Comparison of ENCODE assay signal across 1 cellular context in the genomic region with DNA sequence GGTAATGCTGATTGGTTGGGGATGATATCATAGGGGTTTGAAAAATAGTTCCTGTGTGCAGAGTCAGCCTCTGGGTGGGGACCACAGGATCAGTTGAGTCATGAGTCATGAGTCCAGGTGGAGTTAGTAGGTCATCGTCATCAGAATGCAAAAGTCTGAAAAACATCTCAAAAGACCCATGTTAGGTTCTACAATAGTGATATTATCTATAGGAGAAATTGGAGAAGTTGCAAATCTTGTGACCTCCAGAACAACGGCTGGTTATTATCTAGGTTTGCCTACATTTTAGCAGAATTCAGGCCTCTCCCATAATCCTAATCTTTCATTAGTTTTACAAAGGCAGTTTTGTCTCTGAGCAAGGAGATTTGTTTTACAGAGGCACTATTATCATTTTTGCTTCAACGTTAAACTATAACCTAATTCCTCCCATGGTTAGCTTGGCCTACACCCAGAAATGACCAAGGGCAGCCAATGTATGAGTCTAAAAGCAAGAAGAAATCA.
A peak's percentile ranks its signal among the peaks of the same experiment; 100 is the strongest.
TF ChIP-seq lines count a peak whose summit lies in the region.

No MANE protein-coding gene starts in this region.

TF ChIP-seq in K562, 482 proteins besides CTCF, POLR2A, EP300 and RAD21 (continues in another document):
- TF ChIP-seq CREM (IDR thresholded peaks at IDR 0.05; ENCODE audit: low read depth) (peak; percentile 61; the same call in 1 of the 2 replicates), HDAC1 (IDR thresholded peaks at IDR 0.05) (no peak), HEY1 (CRISPR knock-in tag; IDR thresholded peaks at IDR 0.05; ENCODE audit: borderline replicate concordance) (no peak), MAFG (tag; conservative IDR thresholded peaks at IDR 0.05) (peak; percentile 13; the same call in 1 of the 2 replicates), PTBP1 (IDR thresholded peaks at IDR 0.05; ENCODE audit: low read depth, low read length) (no peak), MTF1 (CRISPR knock-in tag; IDR thresholded peaks at IDR 0.05; ENCODE audit: borderline replicate concordance) (no peak), KAT7 (CRISPR knock-in tag; IDR thresholded peaks at IDR 0.05; ENCODE audit: borderline replicate concordance) (no peak), EZH2 (IDR thresholded peaks at IDR 0.05; ENCODE audit: borderline replicate concordance, low read depth, low read length) (no peak), ZNF584 (CRISPR knock-in tag; IDR thresholded peaks at IDR 0.05; ENCODE audit: low read depth) (0 out of 2 replicates have a peak, but pooled peaks have one; percentile 15), NR2C2 (CRISPR knock-in tag; IDR thresholded peaks at IDR 0.05) (no peak), NR2C2 (tag; IDR thresholded peaks at IDR 0.05) (0 out of 2 replicates have a peak, but pooled peaks have one; percentile 20), ZNF232 (CRISPR knock-in tag; IDR thresholded peaks at IDR 0.05) (no peak), GTF2F1 (IDR thresholded peaks at IDR 0.05; ENCODE audit: low read depth, low read length) (no peak), MTA3 (IDR thresholded peaks at IDR 0.05; ENCODE audit: borderline replicate concordance) (no peak), NCOA6 (IDR thresholded peaks at IDR 0.05) (no peak), RBM17 (IDR thresholded peaks at IDR 0.05; ENCODE audit: borderline replicate concordance, low read depth, low read length) (no peak), FOSL1 (tag; conservative IDR thresholded peaks at IDR 0.05) (peak; percentile 94), TCF7L2 (IDR thresholded peaks at IDR 0.05; ENCODE audit: low read depth, low read length) (no peak), MCM3 (IDR thresholded peaks at IDR 0.05) (no peak), MYBL2 (IDR thresholded peaks at IDR 0.05; ENCODE audit: low read depth) (peak; percentile 91), MYBL2 (CRISPR knock-in tag; IDR thresholded peaks at IDR 0.05; ENCODE audit: borderline replicate concordance) (no peak), FOXK1 (CRISPR knock-in tag; IDR thresholded peaks at IDR 0.05; ENCODE audit: borderline replicate concordance) (no peak), FOXJ2 (tag; IDR thresholded peaks at IDR 0.05) (no peak), ATF7 (IDR thresholded peaks at IDR 0.05) (peak; percentile 90), TAF9B (IDR thresholded peaks at IDR 0.05; ENCODE audit: partially characterized antibody) (no peak), RBM14 (IDR thresholded peaks at IDR 0.05; ENCODE audit: borderline replicate concordance, insufficient read depth, low read depth, low read length) (no peak), BRD4 (IDR thresholded peaks at IDR 0.05) (no peak), ATF1 (CRISPR knock-in tag; IDR thresholded peaks at IDR 0.05) (no peak), ATF1 (tag; IDR thresholded peaks at IDR 0.05) (peak; percentile 52; the same call in 1 of the 2 replicates), SMARCC2 (IDR thresholded peaks at IDR 0.05; ENCODE audit: low read depth) (0 out of 2 replicates have a peak, but pooled peaks have one; percentile 31), ARID1B (IDR thresholded peaks at IDR 0.05) (peak; percentile 59), ZC3H4 (CRISPR knock-in tag; IDR thresholded peaks at IDR 0.05; ENCODE audit: borderline replicate concordance) (no peak), JUND (IDR thresholded peaks at IDR 0.05; ENCODE audit: borderline replicate concordance, low read depth, low read length) (peak; percentile 82), JUND (tag; IDR thresholded peaks at IDR 0.05; ENCODE audit: borderline replicate concordance, low read depth, low read length) (peak; percentile 91; the same call in 2 of the 3 replicates), KDM4B (IDR thresholded peaks at IDR 0.05; ENCODE audit: borderline replicate concordance in 2 of 2, low read depth in 1 of 2) (no peak), CBX3 (IDR thresholded peaks at IDR 0.05; ENCODE audit: borderline replicate concordance in 1 of 2, low read length in 2 of 2) (peak in 1 of 2 experiments; percentile 83; a peak in 2 of 3 replicates), EP400 (IDR thresholded peaks at IDR 0.05) (peak; percentile 54; the same call in 1 of the 2 replicates), FOXA1 (IDR thresholded peaks at IDR 0.05; ENCODE audit: borderline replicate concordance) (no peak), NFATC3 (IDR thresholded peaks at IDR 0.05) (no peak)
- TF ChIP-seq, protein P1, sequence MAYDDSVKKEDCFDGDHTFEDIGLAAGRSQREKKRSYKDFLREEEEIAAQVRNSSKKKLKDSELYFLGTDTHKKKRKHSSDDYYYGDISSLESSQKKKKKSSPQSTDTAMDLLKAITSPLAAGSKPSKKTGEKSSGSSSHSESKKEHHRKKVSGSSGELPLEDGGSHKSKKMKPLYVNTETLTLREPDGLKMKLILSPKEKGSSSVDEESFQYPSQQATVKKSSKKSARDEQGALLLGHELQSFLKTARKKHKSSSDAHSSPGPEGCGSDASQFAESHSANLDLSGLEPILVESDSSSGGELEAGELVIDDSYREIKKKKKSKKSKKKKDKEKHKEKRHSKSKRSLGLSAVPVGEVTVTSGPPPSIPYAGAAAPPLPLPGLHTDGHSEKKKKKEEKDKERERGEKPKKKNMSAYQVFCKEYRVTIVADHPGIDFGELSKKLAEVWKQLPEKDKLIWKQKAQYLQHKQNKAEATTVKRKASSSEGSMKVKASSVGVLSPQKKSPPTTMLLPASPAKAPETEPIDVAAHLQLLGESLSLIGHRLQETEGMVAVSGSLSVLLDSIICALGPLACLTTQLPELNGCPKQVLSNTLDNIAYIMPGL (CRISPR knock-in tag; IDR thresholded peaks at IDR 0.05), result no peak
- TF ChIP-seq, protein P2, sequence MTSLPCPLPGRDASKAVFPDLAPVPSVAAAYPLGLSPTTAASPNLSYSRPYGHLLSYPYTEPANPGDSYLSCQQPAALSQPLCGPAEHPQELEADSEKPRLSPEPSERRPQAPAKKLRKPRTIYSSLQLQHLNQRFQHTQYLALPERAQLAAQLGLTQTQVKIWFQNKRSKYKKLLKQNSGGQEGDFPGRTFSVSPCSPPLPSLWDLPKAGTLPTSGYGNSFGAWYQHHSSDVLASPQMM (CRISPR knock-in tag; IDR thresholded peaks at IDR 0.05), result no peak
- TF ChIP-seq, protein P3, sequence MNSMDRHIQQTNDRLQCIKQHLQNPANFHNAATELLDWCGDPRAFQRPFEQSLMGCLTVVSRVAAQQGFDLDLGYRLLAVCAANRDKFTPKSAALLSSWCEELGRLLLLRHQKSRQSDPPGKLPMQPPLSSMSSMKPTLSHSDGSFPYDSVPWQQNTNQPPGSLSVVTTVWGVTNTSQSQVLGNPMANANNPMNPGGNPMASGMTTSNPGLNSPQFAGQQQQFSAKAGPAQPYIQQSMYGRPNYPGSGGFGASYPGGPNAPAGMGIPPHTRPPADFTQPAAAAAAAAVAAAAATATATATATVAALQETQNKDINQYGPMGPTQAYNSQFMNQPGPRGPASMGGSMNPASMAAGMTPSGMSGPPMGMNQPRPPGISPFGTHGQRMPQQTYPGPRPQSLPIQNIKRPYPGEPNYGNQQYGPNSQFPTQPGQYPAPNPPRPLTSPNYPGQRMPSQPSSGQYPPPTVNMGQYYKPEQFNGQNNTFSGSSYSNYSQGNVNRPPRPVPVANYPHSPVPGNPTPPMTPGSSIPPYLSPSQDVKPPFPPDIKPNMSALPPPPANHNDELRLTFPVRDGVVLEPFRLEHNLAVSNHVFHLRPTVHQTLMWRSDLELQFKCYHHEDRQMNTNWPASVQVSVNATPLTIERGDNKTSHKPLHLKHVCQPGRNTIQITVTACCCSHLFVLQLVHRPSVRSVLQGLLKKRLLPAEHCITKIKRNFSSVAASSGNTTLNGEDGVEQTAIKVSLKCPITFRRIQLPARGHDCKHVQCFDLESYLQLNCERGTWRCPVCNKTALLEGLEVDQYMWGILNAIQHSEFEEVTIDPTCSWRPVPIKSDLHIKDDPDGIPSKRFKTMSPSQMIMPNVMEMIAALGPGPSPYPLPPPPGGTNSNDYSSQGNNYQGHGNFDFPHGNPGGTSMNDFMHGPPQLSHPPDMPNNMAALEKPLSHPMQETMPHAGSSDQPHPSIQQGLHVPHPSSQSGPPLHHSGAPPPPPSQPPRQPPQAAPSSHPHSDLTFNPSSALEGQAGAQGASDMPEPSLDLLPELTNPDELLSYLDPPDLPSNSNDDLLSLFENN (IDR thresholded peaks at IDR 0.05; ENCODE audit: low read depth in 2 of 2, low read length in 2 of 2), result no peak
- TF ChIP-seq, protein P4, sequence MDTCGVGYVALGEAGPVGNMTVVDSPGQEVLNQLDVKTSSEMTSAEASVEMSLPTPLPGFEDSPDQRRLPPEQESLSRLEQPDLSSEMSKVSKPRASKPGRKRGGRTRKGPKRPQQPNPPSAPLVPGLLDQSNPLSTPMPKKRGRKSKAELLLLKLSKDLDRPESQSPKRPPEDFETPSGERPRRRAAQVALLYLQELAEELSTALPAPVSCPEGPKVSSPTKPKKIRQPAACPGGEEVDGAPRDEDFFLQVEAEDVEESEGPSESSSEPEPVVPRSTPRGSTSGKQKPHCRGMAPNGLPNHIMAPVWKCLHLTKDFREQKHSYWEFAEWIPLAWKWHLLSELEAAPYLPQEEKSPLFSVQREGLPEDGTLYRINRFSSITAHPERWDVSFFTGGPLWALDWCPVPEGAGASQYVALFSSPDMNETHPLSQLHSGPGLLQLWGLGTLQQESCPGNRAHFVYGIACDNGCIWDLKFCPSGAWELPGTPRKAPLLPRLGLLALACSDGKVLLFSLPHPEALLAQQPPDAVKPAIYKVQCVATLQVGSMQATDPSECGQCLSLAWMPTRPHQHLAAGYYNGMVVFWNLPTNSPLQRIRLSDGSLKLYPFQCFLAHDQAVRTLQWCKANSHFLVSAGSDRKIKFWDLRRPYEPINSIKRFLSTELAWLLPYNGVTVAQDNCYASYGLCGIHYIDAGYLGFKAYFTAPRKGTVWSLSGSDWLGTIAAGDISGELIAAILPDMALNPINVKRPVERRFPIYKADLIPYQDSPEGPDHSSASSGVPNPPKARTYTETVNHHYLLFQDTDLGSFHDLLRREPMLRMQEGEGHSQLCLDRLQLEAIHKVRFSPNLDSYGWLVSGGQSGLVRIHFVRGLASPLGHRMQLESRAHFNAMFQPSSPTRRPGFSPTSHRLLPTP (IDR thresholded peaks at IDR 0.05; ENCODE audit: borderline replicate concordance, extremely low read depth, insufficient read length), result no peak
- TF ChIP-seq, protein P5, sequence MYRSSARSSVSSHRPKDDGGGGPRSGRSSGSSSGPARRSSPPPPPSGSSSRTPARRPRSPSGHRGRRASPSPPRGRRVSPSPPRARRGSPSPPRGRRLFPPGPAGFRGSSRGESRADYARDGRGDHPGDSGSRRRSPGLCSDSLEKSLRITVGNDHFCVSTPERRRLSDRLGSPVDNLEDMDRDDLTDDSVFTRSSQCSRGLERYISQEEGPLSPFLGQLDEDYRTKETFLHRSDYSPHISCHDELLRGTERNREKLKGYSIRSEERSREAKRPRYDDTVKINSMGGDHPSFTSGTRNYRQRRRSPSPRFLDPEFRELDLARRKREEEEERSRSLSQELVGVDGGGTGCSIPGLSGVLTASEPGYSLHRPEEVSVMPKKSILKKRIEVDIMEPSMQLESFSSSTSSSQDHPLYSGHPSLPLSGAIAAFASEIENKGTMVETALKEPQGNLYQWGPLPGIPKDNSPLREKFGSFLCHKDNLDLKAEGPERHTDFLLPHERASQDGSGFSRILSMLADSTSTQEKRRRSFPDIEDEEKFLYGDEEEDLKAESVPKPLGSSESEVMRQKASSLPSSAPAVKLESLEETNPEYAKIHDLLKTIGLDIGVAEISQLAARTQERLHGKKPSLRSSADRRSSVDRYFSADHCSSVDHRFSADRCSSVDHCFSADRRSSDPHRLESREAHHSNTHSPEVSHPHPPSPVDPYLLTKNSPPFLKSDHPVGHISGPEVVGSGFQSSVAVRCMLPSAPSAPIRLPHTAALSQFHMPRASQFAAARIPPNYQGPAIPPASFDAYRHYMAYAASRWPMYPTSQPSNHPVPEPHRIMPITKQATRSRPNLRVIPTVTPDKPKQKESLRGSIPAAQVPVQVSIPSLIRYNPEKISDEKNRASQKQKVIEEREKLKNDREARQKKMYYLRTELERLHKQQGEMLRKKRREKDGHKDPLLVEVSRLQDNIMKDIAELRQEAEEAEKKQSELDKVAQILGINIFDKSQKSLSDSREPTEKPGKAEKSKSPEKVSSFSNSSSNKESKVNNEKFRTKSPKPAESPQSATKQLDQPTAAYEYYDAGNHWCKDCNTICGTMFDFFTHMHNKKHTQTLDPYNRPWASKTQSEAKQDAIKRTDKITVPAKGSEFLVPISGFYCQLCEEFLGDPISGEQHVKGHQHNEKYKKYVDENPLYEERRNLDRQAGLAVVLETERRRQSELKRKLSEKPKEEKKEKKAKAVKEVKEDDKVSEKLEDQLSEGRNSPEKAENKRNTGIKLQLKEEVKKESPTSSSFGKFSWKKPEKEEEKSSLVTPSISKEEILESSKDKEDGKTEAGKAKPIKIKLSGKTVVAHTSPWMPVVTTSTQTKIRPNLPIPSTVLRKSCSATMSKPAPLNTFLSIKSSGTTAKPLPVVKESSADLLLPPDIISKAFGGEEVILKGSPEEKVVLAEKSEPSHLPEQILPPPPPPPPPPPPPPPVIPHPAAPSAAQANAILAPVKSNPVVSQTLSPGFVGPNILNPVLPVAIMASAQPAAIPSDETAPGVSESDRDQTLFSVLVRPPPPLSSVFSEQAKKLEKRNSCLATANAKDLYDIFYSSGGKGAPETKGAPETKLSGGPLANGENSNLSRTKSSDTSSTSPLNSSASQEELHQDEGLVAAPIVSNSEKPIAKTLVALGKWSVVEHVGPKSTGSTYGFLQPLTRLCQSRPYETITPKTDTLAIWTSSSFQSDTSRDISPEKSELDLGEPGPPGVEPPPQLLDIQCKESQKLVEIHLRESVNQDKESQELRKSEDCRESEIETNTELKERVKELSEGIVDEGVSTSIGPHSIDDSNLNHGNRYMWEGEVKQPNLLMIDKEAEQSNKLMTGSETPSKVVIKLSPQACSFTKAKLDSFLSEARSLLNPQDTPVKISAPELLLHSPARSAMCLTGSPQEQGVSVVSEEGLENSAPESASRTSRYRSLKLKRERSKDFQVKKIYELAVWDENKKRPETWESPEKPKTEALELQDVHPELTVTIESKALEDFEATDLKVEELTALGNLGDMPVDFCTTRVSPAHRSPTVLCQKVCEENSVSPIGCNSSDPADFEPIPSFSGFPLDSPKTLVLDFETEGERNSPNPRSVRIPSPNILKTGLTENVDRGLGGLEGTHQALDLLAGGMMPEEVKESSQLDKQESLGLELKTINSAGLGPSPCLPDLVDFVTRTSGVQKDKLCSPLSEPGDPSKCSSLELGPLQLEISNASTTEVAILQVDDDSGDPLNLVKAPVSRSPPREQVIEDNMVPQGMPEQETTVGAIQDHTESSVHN (IDR thresholded peaks at IDR 0.05; ENCODE audit: borderline replicate concordance in 1 of 2, low read depth in 1 of 2), result peak in 1 of 2 experiments; percentile 53; a peak in 1 of 4 replicates
- TF ChIP-seq, protein P6, sequence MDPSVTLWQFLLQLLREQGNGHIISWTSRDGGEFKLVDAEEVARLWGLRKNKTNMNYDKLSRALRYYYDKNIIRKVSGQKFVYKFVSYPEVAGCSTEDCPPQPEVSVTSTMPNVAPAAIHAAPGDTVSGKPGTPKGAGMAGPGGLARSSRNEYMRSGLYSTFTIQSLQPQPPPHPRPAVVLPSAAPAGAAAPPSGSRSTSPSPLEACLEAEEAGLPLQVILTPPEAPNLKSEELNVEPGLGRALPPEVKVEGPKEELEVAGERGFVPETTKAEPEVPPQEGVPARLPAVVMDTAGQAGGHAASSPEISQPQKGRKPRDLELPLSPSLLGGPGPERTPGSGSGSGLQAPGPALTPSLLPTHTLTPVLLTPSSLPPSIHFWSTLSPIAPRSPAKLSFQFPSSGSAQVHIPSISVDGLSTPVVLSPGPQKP (CRISPR knock-in tag; IDR thresholded peaks at IDR 0.05), result no peak
